ENCODE assay signal across 8 cellular contexts in genomic region chr11:61827573-61828378, GRCh38. TPM values are rescaled to one million over a fixed set of nuclear protein-coding genes. Genes with fewer than 3 reads are reported as not detected.
DNase-seq lines count a peak whose midpoint lies in the region; ATAC-seq and TF ChIP-seq lines count a peak whose summit lies in the region.

Gene FADS2 (plus strand): TSS chr11:61828300. CDS start chr11:61828391, 91 bp downstream.

- TF ChIP-seq POLR2A in testis (IDR thresholded peaks at IDR 0.05): no peak

- intact Hi-C loops in testis (cut with DNase I; ENCODE audit: low total_unique reads): no loop called here

- H3K9me2 ChIP-seq in DOHH2 (replicated peaks; ENCODE audit: control insufficient read depth, low read length): no peaks in the 10 kb centered on the region

- H3K79me2 ChIP-seq in DOHH2 (ENCODE audit: control insufficient read depth, low read length): peaks cover 66% of the 10 kb centered on the region

- TF ChIP-seq CTCF in DOHH2 (IDR thresholded peaks at IDR 0.05; ENCODE audit: low read depth, low read length, poor library complexity, severe bottlenecking) (no peak), LNCaP clone FGC (IDR thresholded peaks at IDR 0.05; ENCODE audit: control insufficient read depth, extremely low read depth, insufficient read depth) (0 out of 2 replicates have a peak, but pooled peaks have one; percentile 13), neutrophil (IDR thresholded peaks at IDR 0.05) (peak; percentile 9), testis (IDR thresholded peaks at IDR 0.05) (peak in 1 of 3 experiments; percentile 7)

- peak; percentile 57 for ATAC-seq in GM21825 (IDR thresholded peaks at IDR 0.05; ENCODE audit: unreplicated experiment)

- peak within 1 kb of the TSS; percentile 87 for H3K4me2 ChIP-seq in DOHH2 (ENCODE audit: low read length)

- H3F3A ChIP-seq in DOHH2 (ENCODE audit: control insufficient read depth, insufficient read depth): peaks cover 21% of the 10 kb centered on the region

- H3K4me1 ChIP-seq in DOHH2 (ENCODE audit: control insufficient read depth, low read length): peaks cover 48% of the 10 kb centered on the region
- H3K4me1 ChIP-seq in neutrophil (ENCODE audit: control insufficient read depth in 1 of 2, insufficient read depth in 1 of 2, low read depth in 1 of 2, low read length in 1 of 2): peaks cover 25 to 35% of the 10 kb centered on the region in 2 experiments
- H3K4me1 ChIP-seq in testis: peaks cover 41% of the 10 kb centered on the region

- peaks cover 48% of the 10 kb centered on the region for H3K36me3 ChIP-seq in DOHH2 (ENCODE audit: control insufficient read depth, low read length)
- no peaks in the 10 kb centered on the region for H3K36me3 ChIP-seq in neutrophil
- no peaks in the 10 kb centered on the region for H3K36me3 ChIP-seq in testis (ENCODE audit: low read depth, missing control alignments)

- H4K20me1 ChIP-seq in DOHH2 (ENCODE audit: control insufficient read depth, insufficient read depth, low read depth, low read length): peaks cover 20% of the 10 kb centered on the region; the same call in 1 of the 2 replicates

- H3K4me3 ChIP-seq in DOHH2 (ENCODE audit: low read length): peak within 1 kb of the TSS; percentile 84
- H3K4me3 ChIP-seq in LNCaP clone FGC (ENCODE audit: low read depth, low read length): peak within 1 kb of the TSS; percentile 90
- H3K4me3 ChIP-seq in neutrophil (ENCODE audit: low read depth in 1 of 2, low read length in 1 of 2): peak within 1 kb of the TSS; percentile 73 to 84
- peak within 1 kb of the TSS; percentile 62 to 72 for H3K4me3 ChIP-seq in testis

- DNase-seq in LNCaP clone FGC (ENCODE audit: low read depth) (peak; percentile 87), SHP77 treated with DMSO at 0.1 percent for 48 hours (lab: John Stamatoyannopoulos, UW) (peak; percentile 86), globus pallidus (ENCODE audit: low spot score) (peak; percentile 94), testis (peak; percentile 96)
- peak; percentile 62 for DNase-seq in activated naive CD4-positive, alpha-beta T cell treated with anti-CD3 and anti-CD28 coated beads, Interleukin-2, amount 50 U/mL, for 16 hours

- WGBS in testis, 2 donors: 1% methylated on average over 33 to 59 of the region's 83 CpGs

- H3K27me3 ChIP-seq in DOHH2 (ENCODE audit: control insufficient read depth, low read length) (no peaks in the 10 kb centered on the region), neutrophil (peaks cover 95% of the 10 kb centered on the region), testis (no peaks in the 10 kb centered on the region)

- no peaks in the 10 kb centered on the region for H3K9me3 ChIP-seq in DOHH2 (ENCODE audit: control insufficient read depth, insufficient read depth, low read length)
- no peaks in the 10 kb centered on the region for H3K9me3 ChIP-seq in neutrophil
- H3K9me3 ChIP-seq in testis: no peaks in the 10 kb centered on the region

- H3K27ac ChIP-seq in DOHH2 (ENCODE audit: low read depth, low read length): peak within 1 kb of the TSS; percentile 95
- peak within 1 kb of the TSS; percentile 86 for H3K27ac ChIP-seq in neutrophil
- H3K27ac ChIP-seq in testis: peak within 1 kb of the TSS; percentile 81 to 91

RNA-seq across cellular contexts. Expression of gene FADS2, which starts in this region (rescaled TPM):
- 100 to 1,000 TPM in 1 of 2 donors, 10 to 100 TPM in 1; 73.5 to 123 TPM for total RNA-seq in testis
- polyA plus RNA-seq in testis (ENCODE audit: insufficient read depth, low read depth, low replicate concordance): 80.8 TPM

Comparison
In these comparisons a context has a peak if more than half of its experiments do, and no peak if none do; other contexts are left out.
1. Peak in every context shown above with its lines: DNase-seq, ATAC-seq, H3K4me3 ChIP-seq and H3K27ac ChIP-seq.